14 cellular contexts compared by ENCODE assay signal in the genomic region with DNA sequence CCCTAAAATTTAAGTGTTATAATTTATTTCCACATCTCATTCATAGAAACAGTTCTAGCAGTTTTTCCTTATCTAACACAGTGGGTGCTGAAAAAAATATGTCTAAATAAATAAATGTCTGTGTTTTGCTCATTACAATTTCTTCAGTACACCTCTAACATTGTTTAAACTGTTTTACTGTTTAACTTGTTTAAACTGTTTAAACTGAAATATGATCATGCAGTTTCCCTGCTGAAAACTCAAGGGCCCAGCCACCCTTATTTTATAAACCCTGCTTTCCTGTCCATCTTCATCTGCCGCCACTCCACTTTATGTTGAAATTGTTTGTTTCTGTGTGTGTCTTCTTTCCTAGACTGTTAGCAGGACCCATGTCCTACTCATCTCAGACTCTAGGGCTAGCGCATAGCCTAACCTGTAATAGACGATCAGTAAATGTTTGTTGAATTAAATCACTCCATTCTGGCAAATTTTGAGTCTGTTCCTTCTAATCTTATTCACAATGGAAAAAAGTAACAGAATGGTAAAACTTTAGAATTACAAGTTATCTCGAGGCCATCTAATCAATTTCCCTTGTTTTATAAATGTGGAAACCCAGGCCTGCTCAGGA. TPM values are rescaled to one million over a fixed set of nuclear protein-coding genes. Genes with fewer than 3 reads are reported as not detected.
DNase-seq lines count a peak whose midpoint lies in the region; ATAC-seq and TF ChIP-seq lines count a peak whose summit lies in the region.
"Had no signal": no experiment of that assay in that cellular context is flagged by ENCODE, and none has a peak within 500 bp of the region (broad histone marks: within the 10 kb centered on the region; RNA-seq: fewer than 3 reads in every experiment).

No MANE protein-coding gene starts in this region.

- H3K4me1 Mint-ChIP-seq in IgD-negative memory B cell (peaks cover 39 to 43% (median 41%) of the 10 kb centered on the region in 3 donors), neural crest cell (peaks cover 35% of the 10 kb centered on the region), glutamatergic neuron (ENCODE audit: low read depth, unreplicated experiment) (peaks cover 8% of the 10 kb centered on the region)
- peaks cover 21% of the 10 kb centered on the region for H3K4me1 Mint-ChIP-seq in activated T-helper 17 cell treated with anti-CD3 and anti-CD28 coated beads, Interleukin-2, amount 50 U/mL, for 72 hours

- peaks cover 1% of the 10 kb centered on the region for H3K27me3 ChIP-seq in WERI-Rb-1 (ENCODE audit: insufficient read depth, low read depth, severe bottlenecking)
- H3K27me3 ChIP-seq: adrenal gland, left lung, SJSA1, thyroid gland had no signal

- peak; percentile 21 for DNase-seq in Caki2 (ENCODE audit: low read depth)
- no peak for DNase-seq in neural crest cell (ENCODE audit: low read depth, low spot score)
- no peak for DNase-seq in NCI-H2196 treated with DMSO at 0.1 percent for 48 hours (lab: John Stamatoyannopoulos, UW; ENCODE audit: unreplicated experiment)
- DNase-seq in glutamatergic neuron, result no peak
- no peak for DNase-seq in WERI-Rb-1
- DNase-seq in stimulated activated CD4-positive, alpha-beta T cell treated with anti-CD3 and anti-CD28 coated beads, Interleukin-2, amount 100 ng/mL, for 24 hours, result no peak
- DNase-seq: activated CD4-positive, alpha-beta T cell treated with anti-CD3 and anti-CD28 coated beads, Interleukin-2, amount 50 U/mL, for 48 hours; adrenal gland; thyroid gland had no signal

- peaks cover 3% of the 10 kb centered on the region for H3K27me3 Mint-ChIP-seq in IgD-negative memory B cell
- H3K27me3 Mint-ChIP-seq in activated T-helper 17 cell treated with anti-CD3 and anti-CD28 coated beads, Interleukin-2, amount 50 U/mL, for 72 hours, result no peaks in the 10 kb centered on the region
- peaks cover 21% of the 10 kb centered on the region for H3K27me3 Mint-ChIP-seq in neural crest cell (ENCODE audit: low read depth)
- H3K27me3 Mint-ChIP-seq in glutamatergic neuron (ENCODE audit: unreplicated experiment), result peaks cover 22% of the 10 kb centered on the region

- H3K9me3 Mint-ChIP-seq in IgD-negative memory B cell (peaks cover 0 to 2% (median 0%) of the 10 kb centered on the region in 3 donors), neural crest cell (no peaks in the 10 kb centered on the region), glutamatergic neuron (ENCODE audit: unreplicated experiment) (peaks cover 24% of the 10 kb centered on the region)
- no peaks in the 10 kb centered on the region for H3K9me3 Mint-ChIP-seq in activated T-helper 17 cell treated with anti-CD3 and anti-CD28 coated beads, Interleukin-2, amount 50 U/mL, for 72 hours

- ATAC-seq in activated T-helper 17 cell treated with anti-CD3 and anti-CD28 coated beads, Interleukin-2, amount 50 U/mL, for 72 hours (replicated peaks), result no peak

- no peak overlapping the region for H3K27ac ChIP-seq in WERI-Rb-1
- H3K27ac ChIP-seq: adrenal gland, left lung, SJSA1, thyroid gland had no signal

- TF ChIP-seq CTCF in neural crest cell (conservative IDR thresholded peaks at IDR 0.05), result no peak
- TF ChIP-seq CTCF in glutamatergic neuron (IDR thresholded peaks at IDR 0.05; ENCODE audit: partially characterized antibody, unreplicated experiment), result no peak
- TF ChIP-seq CTCF in WERI-Rb-1 (IDR thresholded peaks at IDR 0.05; ENCODE audit: low read depth, low read length), result no peak

- H3K27ac Mint-ChIP-seq in IgD-negative memory B cell, result peak overlapping the region; percentile 77 to 100 (median 86)
- H3K27ac Mint-ChIP-seq in activated T-helper 17 cell treated with anti-CD3 and anti-CD28 coated beads, Interleukin-2, amount 50 U/mL, for 72 hours, result no peak overlapping the region
- H3K27ac Mint-ChIP-seq in neural crest cell (ENCODE audit: unreplicated experiment), result no peak overlapping the region
- no peak overlapping the region for H3K27ac Mint-ChIP-seq in glutamatergic neuron (ENCODE audit: unreplicated experiment)

- H3K36me3 Mint-ChIP-seq in IgD-negative memory B cell (no peaks in the 10 kb centered on the region), neural crest cell (ENCODE audit: low read depth) (peaks cover 12% of the 10 kb centered on the region), glutamatergic neuron (ENCODE audit: unreplicated experiment) (peaks cover 7% of the 10 kb centered on the region)
- H3K36me3 Mint-ChIP-seq in activated T-helper 17 cell treated with anti-CD3 and anti-CD28 coated beads, Interleukin-2, amount 50 U/mL, for 72 hours (ENCODE audit: low read depth), result peaks cover 20% of the 10 kb centered on the region

- no peak overlapping the region for H3K4me3 Mint-ChIP-seq in IgD-negative memory B cell
- peak overlapping the region; percentile 31 for H3K4me3 Mint-ChIP-seq in activated T-helper 17 cell treated with anti-CD3 and anti-CD28 coated beads, Interleukin-2, amount 50 U/mL, for 72 hours
- H3K4me3 Mint-ChIP-seq in neural crest cell, result peak overlapping the region; percentile 0
- H3K4me3 Mint-ChIP-seq in glutamatergic neuron (ENCODE audit: unreplicated experiment), result no peak overlapping the region

- H3K9me3 ChIP-seq in WERI-Rb-1 (ENCODE audit: severe bottlenecking), result peaks cover 7% of the 10 kb centered on the region
- H3K9me3 ChIP-seq: adrenal gland, left lung, prostate gland, SJSA1, thyroid gland had no signal

- in situ Hi-C loops in Caki2 (cut with HindIII; ENCODE audit: low pct_unique_long_range_greater_than_20kb, low sequenced_read_pairs), result no loop called here

- H3K36me3 ChIP-seq in WERI-Rb-1, result no peaks in the 10 kb centered on the region
- H3K36me3 ChIP-seq: adrenal gland, left lung, prostate gland, SJSA1, thyroid gland had no signal

- H3K4me3 ChIP-seq in WERI-Rb-1 (ENCODE audit: low read depth, low read length), result no peak overlapping the region
- H3K4me3 ChIP-seq: adrenal gland, left lung, prostate gland, SJSA1, thyroid gland had no signal

RNA-seq across cellular contexts. Expression of a gene that starts 9.4 kb away (rescaled TPM):
- 4.8 and 7.6 TPM in 2 replicates for total RNA-seq in Caki2 (2014; rRNA removed; shearing (Covaris generic); ENCODE audit: low replicate concordance)
- 8.1 TPM for polyA plus RNA-seq in IgD-negative memory B cell
- 10 to 100 TPM; 31.0 to 67.6 TPM for total RNA-seq in activated T-helper 17 cell treated with anti-CD3 and anti-CD28 coated beads, Interleukin-2, amount 50 U/mL, for 72 hours
- total RNA-seq in neural crest cell, result 70.5 and 71.7 TPM in 2 replicates
- 156 TPM for total RNA-seq in glutamatergic neuron (ENCODE audit: unreplicated experiment)

RNA-seq across cellular contexts. Expression of a gene that starts 12.2 kb away (rescaled TPM):
- 1.9 and 8.6 TPM in 2 replicates for total RNA-seq in Caki2 (2014; rRNA removed; shearing (Covaris generic); ENCODE audit: low replicate concordance)
- 23.9 TPM for polyA plus RNA-seq in IgD-negative memory B cell
- 100 to 1,000 TPM in 1 of 2 donors, 10 to 100 TPM in 1; 71.3 to 130 TPM for total RNA-seq in activated T-helper 17 cell treated with anti-CD3 and anti-CD28 coated beads, Interleukin-2, amount 50 U/mL, for 72 hours
- total RNA-seq in neural crest cell (92.5 and 98.2 TPM in 2 replicates), glutamatergic neuron (ENCODE audit: unreplicated experiment) (93.9 TPM)

Comparison
In these comparisons a context has a peak if more than half of its experiments do, and no peak if none do; other contexts are left out.
1. H3K27ac Mint-ChIP-seq: peak in IgD-negative memory B cell (3 of 3); none in activated T-helper 17 cell treated with anti-CD3 and anti-CD28 coated beads, Interleukin-2, amount 50 U/mL, for 72 hours (single experiment), neural crest cell (single experiment) and glutamatergic neuron (single experiment).
2. H3K4me3 Mint-ChIP-seq: peak in activated T-helper 17 cell treated with anti-CD3 and anti-CD28 coated beads, Interleukin-2, amount 50 U/mL, for 72 hours (single experiment) and neural crest cell (single experiment); none in IgD-negative memory B cell (0 of 4) and glutamatergic neuron (single experiment).